In genomic region chr9:81787747-81788632, GRCh38 we compare ENCODE assay signal across 11 cellular contexts.
A peak's percentile ranks its signal among the peaks of the same experiment; 100 is the strongest.
DNase-seq lines count a peak whose midpoint lies in the region; ATAC-seq, FAIRE-seq and TF ChIP-seq lines count a peak whose summit lies in the region.
"Had no signal": no experiment of that assay in that cellular context is flagged by ENCODE, and none has a peak within 500 bp of the region (broad histone marks: within the 10 kb centered on the region; RNA-seq: fewer than 3 reads in every experiment).

No MANE protein-coding gene starts in this region.

- FAIRE-seq in pancreas (lab: Jason Lieb, UNC): no peak
- FAIRE-seq: G401.6 had no signal

- WGBS in pancreas, 2 donors: 67 to 71% methylated on average over 4 of the region's 4 CpGs

- ATAC-seq in RWPE2 (ENCODE audit: low read depth) (peak; percentile 80), pancreas (peak; percentile 40 to 92 (median 72))

- no peak for TF ChIP-seq CTCF in RWPE2 (IDR thresholded peaks at IDR 0.05; ENCODE audit: poor library complexity, severe bottlenecking)
- peak; percentile 24 for TF ChIP-seq CTCF in fibroblast of pulmonary artery (IDR thresholded peaks at IDR 0.05; ENCODE audit: low read length, missing control alignments)
- no peak for TF ChIP-seq CTCF in pancreas (IDR thresholded peaks at IDR 0.05)

- H3K27ac ChIP-seq in RWPE2 (ENCODE audit: poor library complexity, severe bottlenecking) (no peak overlapping the region), pancreas (peak overlapping the region in 2 of 4 donors; percentile 36 to 50)

- intact Hi-C loops in pancreas (cut with DNase I): no loop called here

- H3K4me1 ChIP-seq in RWPE2 (ENCODE audit: insufficient read depth, poor library complexity, severe bottlenecking) (no peaks in the 10 kb centered on the region), pancreas (peaks cover 0 to 8% (median 0%) of the 10 kb centered on the region in 3 donors)

- no peaks in the 10 kb centered on the region for H3K36me3 ChIP-seq in RWPE2 (ENCODE audit: low read depth)
- no peaks in the 10 kb centered on the region for H3K36me3 ChIP-seq in pancreas

- H3K9me3 ChIP-seq in RWPE2 (ENCODE audit: severe bottlenecking): no peaks in the 10 kb centered on the region
- no peaks in the 10 kb centered on the region for H3K9me3 ChIP-seq in pancreas

- H3K4me3 ChIP-seq in RWPE2 (ENCODE audit: severe bottlenecking) (no peak overlapping the region), fibroblast of pulmonary artery (replicated peaks; ENCODE audit: low read depth, low read length) (no peak overlapping the region), pancreas (no peak overlapping the region)

- DNase-seq in GM04503 (ENCODE audit: low read depth) (peak; percentile 95), RWPE2 (ENCODE audit: low spot score) (no peak), fibroblast of pulmonary artery (ENCODE audit: low read depth) (peak; percentile 97), pancreas (peak in 3 of 6 donors; percentile 4 to 35 (median 24)), NCI-H1105 treated with DMSO at 0.1 percent for 48 hours (lab: John Stamatoyannopoulos, UW) (no peak), occipital lobe (lab: John Stamatoyannopoulos, UW) (no peak), foreskin melanocyte (no peak)
- DNase-seq in stimulated activated CD4-positive, alpha-beta T cell treated with anti-CD3 and anti-CD28 coated beads, Interleukin-4, amount 100 ng/mL, for 4 hours: no peak
- DNase-seq: activated B cell treated with CpG ODN at 0.5 μM for 24 hours, NCI-H526 had no signal

- no peaks in the 10 kb centered on the region for H3K27me3 ChIP-seq in RWPE2 (ENCODE audit: insufficient read depth, poor library complexity, severe bottlenecking)
- H3K27me3 ChIP-seq in pancreas: no peaks in the 10 kb centered on the region

Comparison
In these comparisons a context has a peak if more than half of its experiments do, and no peak if none do; other contexts are left out.
1. DNase-seq: peak in GM04503 (single experiment) and fibroblast of pulmonary artery (single experiment); none in RWPE2 (single experiment), NCI-H1105 treated with DMSO at 0.1 percent for 48 hours (single experiment), occipital lobe (single experiment), foreskin melanocyte (single experiment) and stimulated activated CD4-positive, alpha-beta T cell treated with anti-CD3 and anti-CD28 coated beads, Interleukin-4, amount 100 ng/mL, for 4 hours (0 of 2).